In genomic region chr7:152759655-152760383, GRCh38 we compare ENCODE assay signal across 1 cellular context.
TF ChIP-seq lines count a peak whose summit lies in the region.

Gene ACTR3B (plus strand): TSS chr7:152759752. CDS start chr7:152759883, 131 bp downstream.

TF ChIP-seq in K562, 482 proteins besides CTCF, POLR2A, EP300 and RAD21 (continued from another document):
- TF ChIP-seq ZNF395 (CRISPR knock-in tag; IDR thresholded peaks at IDR 0.05) (peak; percentile 73; the same call in 1 of the 2 replicates), ZNF655 (CRISPR knock-in tag; IDR thresholded peaks at IDR 0.05) (no peak), RBM22 (IDR thresholded peaks at IDR 0.05; ENCODE audit: low read depth, low read length, poor library complexity, severe bottlenecking) (peak; percentile 38), DMBX1 (CRISPR knock-in tag; IDR thresholded peaks at IDR 0.05; ENCODE audit: borderline replicate concordance) (no peak), U2AF2 (optimal IDR thresholded peaks at IDR 0.05; ENCODE audit: low read depth, low read length) (no peak), BRF2 (IDR thresholded peaks at IDR 0.05; ENCODE audit: borderline replicate concordance, insufficient read depth, insufficient read length) (no peak), ZNF277 (CRISPR knock-in tag; IDR thresholded peaks at IDR 0.05; ENCODE audit: borderline replicate concordance) (no peak), TCF7L2 (IDR thresholded peaks at IDR 0.05; ENCODE audit: low read depth, low read length) (no peak), E4F1 (CRISPR knock-in tag; IDR thresholded peaks at IDR 0.05; ENCODE audit: borderline replicate concordance) (no peak), TEAD1 (CRISPR knock-in tag; IDR thresholded peaks at IDR 0.05) (peak in 1 of 2 experiments; percentile 59; a peak in 1 of 4 replicates)
